8 cellular contexts compared by ENCODE assay signal in the genomic region with DNA sequence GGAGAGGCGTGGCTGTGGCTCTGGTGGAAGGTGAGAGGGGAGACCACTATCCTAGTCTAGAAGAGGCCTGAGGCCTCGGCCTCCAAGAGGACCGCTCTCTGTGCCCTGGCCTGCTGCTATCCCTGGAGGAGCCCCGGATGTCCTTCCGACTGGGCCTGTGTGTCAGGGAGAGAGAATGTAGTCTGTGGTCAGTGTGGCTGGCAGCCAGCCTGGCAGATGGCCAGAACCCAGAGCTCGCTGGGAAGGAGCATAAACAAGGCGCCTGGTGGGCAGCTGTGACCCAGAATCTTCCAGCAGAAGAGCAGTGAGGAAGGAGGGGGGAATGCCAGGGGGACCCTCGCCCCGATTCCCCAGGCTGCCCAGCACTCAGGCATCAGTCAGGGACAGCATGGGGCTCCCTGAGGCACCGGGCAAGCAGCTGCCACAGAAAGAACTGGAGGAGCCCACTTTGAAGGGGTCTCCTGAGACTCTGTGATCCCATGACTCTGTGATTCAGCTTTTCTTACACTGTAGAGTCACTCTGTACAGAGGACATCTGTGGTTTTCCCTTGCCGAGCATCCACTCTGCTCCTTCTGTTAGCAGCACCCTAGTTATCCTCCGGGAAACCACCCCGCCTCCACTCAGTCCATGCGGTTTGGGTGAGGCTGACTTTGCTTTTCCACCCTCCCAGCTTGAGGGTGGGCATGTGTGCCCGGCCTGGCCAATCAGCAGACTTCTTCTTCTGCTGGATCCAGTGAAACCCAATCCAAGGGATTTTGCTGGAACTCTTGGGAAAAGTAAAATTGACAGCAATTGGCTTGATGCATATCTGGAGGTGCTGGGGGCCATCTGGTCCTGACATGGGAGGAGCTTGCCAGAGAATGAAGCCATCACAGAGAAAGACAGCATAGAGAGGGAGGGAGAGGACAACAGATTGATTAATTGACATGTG. TPM values are rescaled to one million over a fixed set of nuclear protein-coding genes. Genes with fewer than 3 reads are reported as not detected.
DNase-seq lines count a peak whose midpoint lies in the region; ATAC-seq and TF ChIP-seq lines count a peak whose summit lies in the region.

No MANE protein-coding gene starts in this region.

- H3K9ac ChIP-seq in muscle layer of colon (ENCODE audit: low read length) = no peak overlapping the region

- H3K4me3 ChIP-seq in muscle layer of colon (ENCODE audit: low read depth in 1 of 2, low read length in 2 of 2) = peak overlapping the region in 1 of 2 donors; percentile 47

- DNase-seq in AG09319 (ENCODE audit: extremely low read depth, low read depth) (peak; percentile 94), HT-29 (ENCODE audit: low spot score) (peak; percentile 97), SW480 (ENCODE audit: low spot score) (peak; percentile 99), fibroblast of peridontal ligament (ENCODE audit: extremely low read depth) (peak; percentile 99), ureter (ENCODE audit: low spot score) (peak; percentile 94)
- DNase-seq in activated CD4-positive, alpha-beta T cell treated with anti-CD3 and anti-CD28 coated beads for 4 hours = no peak

- H3K27me3 ChIP-seq in muscle layer of colon (ENCODE audit: control insufficient read depth in 1 of 2, insufficient read depth in 2 of 2, low read length in 2 of 2) = no peaks in the 10 kb centered on the region

- H3K4me1 ChIP-seq in muscle layer of colon (ENCODE audit: insufficient read depth, low read length) = peaks cover 15% of the 10 kb centered on the region

- no peaks in the 10 kb centered on the region for H3K9me3 ChIP-seq in muscle layer of colon (ENCODE audit: low read length)

- H3K27ac ChIP-seq in muscle layer of colon (ENCODE audit: low read depth, low read length) = peak overlapping the region; percentile 19

- no peak for TF ChIP-seq CTCF in AG09319 (IDR thresholded peaks at IDR 0.05; ENCODE audit: low read depth, low read length)

- ATAC-seq in HG02870 (IDR thresholded peaks at IDR 0.05; ENCODE audit: unreplicated experiment) = no peak

- H3K36me3 ChIP-seq in muscle layer of colon (ENCODE audit: insufficient read depth, low read length) = no peaks in the 10 kb centered on the region

RNA-seq across cellular contexts. Expression of a gene that starts 46.2 kb away (rescaled TPM):
- total RNA-seq in HT-29 (2014; rRNA removed; shearing (Covaris generic)) = 22.0 and 25.4 TPM in 2 replicates
- 34.7 TPM for total RNA-seq in ureter

Comparison
In these comparisons a context has a peak if more than half of its experiments do, and no peak if none do; other contexts are left out.
1. DNase-seq: peak in AG09319 (single experiment), HT-29 (single experiment), SW480 (single experiment), fibroblast of peridontal ligament (single experiment) and ureter (single experiment); none in activated CD4-positive, alpha-beta T cell treated with anti-CD3 and anti-CD28 coated beads for 4 hours (0 of 2).